24 cellular contexts compared by ENCODE assay signal in the genomic region with DNA sequence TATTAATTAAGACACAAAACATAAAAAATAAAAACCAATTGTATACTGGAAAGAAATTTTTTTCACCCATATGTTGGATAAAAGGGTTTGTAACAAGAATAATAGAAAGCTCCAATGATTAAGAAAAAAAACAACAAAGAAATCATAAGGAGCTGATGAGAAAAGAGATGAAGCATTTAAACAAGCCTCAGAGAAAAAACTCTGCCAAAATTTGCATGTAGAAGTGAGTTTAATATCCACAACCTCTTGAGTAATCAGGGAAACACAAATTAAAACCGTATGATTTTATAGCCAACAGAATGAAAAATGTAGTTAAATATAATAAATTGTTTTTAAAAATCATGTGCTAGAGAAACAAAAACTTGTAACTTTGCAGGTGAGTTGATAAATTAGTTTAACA.
"Had no signal": no experiment of that assay in that cellular context is flagged by ENCODE, and none has a peak within 500 bp of the region (broad histone marks: within the 10 kb centered on the region; RNA-seq: fewer than 3 reads in every experiment).

No MANE protein-coding gene starts in this region.

- H3K27ac ChIP-seq: colonic mucosa, left ventricle myocardium inferior, pancreas had no signal

- H3K27me3 ChIP-seq: colonic mucosa, foreskin keratinocyte, hepatocyte, pancreas, tibial artery had no signal

- H3K79me2 ChIP-seq: hepatocyte had no signal

- DNase-seq: cerebellar nuclear complex; colonic mucosa; dermis blood vessel endothelial cell; erythroblast; foreskin keratinocyte; head of caudate nucleus; kidney; left cardiac atrium; left ventricle myocardium inferior; mesendoderm; naive B cell; occipital lobe; pancreas; right cardiac atrium; stimulated activated CD4-positive, alpha-beta T cell treated with anti-CD3 and anti-CD28 coated beads, Interleukin-4, amount 100 ng/mL, for 1 hour; stimulated activated CD8-positive, alpha-beta memory T cell treated with anti-CD3 and anti-CD28 coated beads, Interleukin-4, amount 100 ng/mL, for 48 hours; tibial artery had no signal

- ATAC-seq: right cardiac atrium; stimulated activated memory B cell treated with anti-CD40 and anti-IgM and Interleukin-4, amounts not matched to agents 10 μg/mL and 1 μg/mL and 100 μg/mL, for 72 hours had no signal

- H3K4me3 ChIP-seq: colonic mucosa, hepatocyte, left ventricle myocardium inferior, lung, pancreas, tibial artery had no signal

- H3K4me3 Mint-ChIP-seq: naive B cell; nephron; stimulated activated memory B cell treated with anti-CD40 and anti-IgM and Interleukin-4, amounts not matched to agents 10 μg/mL and 1 μg/mL and 100 μg/mL, for 72 hours; stimulated activated naive CD8-positive, alpha-beta T cell treated with anti-CD3 and anti-CD28 coated beads, Interleukin-15, Interleukin-2, amounts not matched to agents 100 ng/mL and 50 ng/mL, for 24 hours had no signal

- H3K9me3 Mint-ChIP-seq: stimulated activated memory B cell treated with anti-CD40 and anti-IgM and Interleukin-4, amounts not matched to agents 10 μg/mL and 1 μg/mL and 100 μg/mL, for 72 hours had no signal

- H3K36me3 Mint-ChIP-seq: naive B cell; stimulated activated memory B cell treated with anti-CD40 and anti-IgM and Interleukin-4, amounts not matched to agents 10 μg/mL and 1 μg/mL and 100 μg/mL, for 72 hours had no signal

- H2AFZ ChIP-seq: hepatocyte had no signal

- H3K9me3 ChIP-seq: colonic mucosa, pancreas, tibial artery had no signal

- H3K4me1 Mint-ChIP-seq: naive B cell; stimulated activated memory B cell treated with anti-CD40 and anti-IgM and Interleukin-4, amounts not matched to agents 10 μg/mL and 1 μg/mL and 100 μg/mL, for 72 hours had no signal

- H3K4me1 ChIP-seq: colonic mucosa, pancreas had no signal

- H3K4me2 ChIP-seq: hepatocyte had no signal

- H3K27ac Mint-ChIP-seq: naive B cell; nephron; progenitor cell of endocrine pancreas; stimulated activated memory B cell treated with anti-CD40 and anti-IgM and Interleukin-4, amounts not matched to agents 10 μg/mL and 1 μg/mL and 100 μg/mL, for 72 hours; stimulated activated naive CD8-positive, alpha-beta T cell treated with anti-CD3 and anti-CD28 coated beads, Interleukin-15, Interleukin-2, amounts not matched to agents 100 ng/mL and 50 ng/mL, for 24 hours had no signal

- FAIRE-seq: endothelial cell of umbilical vein had no signal

- H3K27me3 Mint-ChIP-seq: naive B cell; progenitor cell of endocrine pancreas; stimulated activated memory B cell treated with anti-CD40 and anti-IgM and Interleukin-4, amounts not matched to agents 10 μg/mL and 1 μg/mL and 100 μg/mL, for 72 hours; stimulated activated naive CD8-positive, alpha-beta T cell treated with anti-CD3 and anti-CD28 coated beads, Interleukin-15, Interleukin-2, amounts not matched to agents 100 ng/mL and 50 ng/mL, for 24 hours had no signal

- H3K36me3 ChIP-seq: colonic mucosa, left ventricle myocardium inferior, pancreas, tibial artery had no signal
